8 cellular contexts compared by ENCODE assay signal in genomic region chr11:81644239-81644840, GRCh38.
DNase-seq lines count a peak whose midpoint lies in the region; ATAC-seq and TF ChIP-seq lines count a peak whose summit lies in the region.

No MANE protein-coding gene starts in this region.

- H3K27ac Mint-ChIP-seq in activated naive CD8-positive, alpha-beta T cell treated with anti-CD3 and anti-CD28 coated beads, Interleukin-2, amount 10 ng/mL, durations not matched to agents 7 days and 5 days, result no peak overlapping the region
- H3K27ac Mint-ChIP-seq in activated naive CD8-positive, alpha-beta T cell treated with anti-CD3 and anti-CD28 coated beads for 36 hours, result no peak overlapping the region
- no peak overlapping the region for H3K27ac Mint-ChIP-seq in activated T-helper 1 cell treated with anti-CD3 and anti-CD28 coated beads, Interleukin-12 subunit alpha, Interleukin-12 subunit beta, Interleukin-2, Interleukin-4 antibody, amounts not matched to agents 30 ng/mL and 10 ng/mL and 1 ng/mL, durations not matched to agents 14 hours and 24 hours and 36 hours

- H3K27me3 Mint-ChIP-seq in activated naive CD8-positive, alpha-beta T cell treated with anti-CD3 and anti-CD28 coated beads, Interleukin-2, amount 10 ng/mL, durations not matched to agents 7 days and 5 days, result peaks cover 30% of the 10 kb centered on the region
- H3K27me3 Mint-ChIP-seq in activated naive CD8-positive, alpha-beta T cell treated with anti-CD3 and anti-CD28 coated beads for 36 hours, result peaks cover 26% of the 10 kb centered on the region
- H3K27me3 Mint-ChIP-seq in activated T-helper 1 cell treated with anti-CD3 and anti-CD28 coated beads, Interleukin-12 subunit alpha, Interleukin-12 subunit beta, Interleukin-2, Interleukin-4 antibody, amounts not matched to agents 30 ng/mL and 10 ng/mL and 1 ng/mL, durations not matched to agents 14 hours and 24 hours and 36 hours (ENCODE audit: insufficient read depth), result peaks cover 8% of the 10 kb centered on the region

- POLR2A ChIA-PET in activated naive CD8-positive, alpha-beta T cell treated with anti-CD3 and anti-CD28 coated beads, Interleukin-2, amount 10 ng/mL, durations not matched to agents 7 days and 5 days (lab: Charles Lee), result no interaction called here

- H3K4me1 ChIP-seq in right lobe of liver, result no peaks in the 10 kb centered on the region

- intact Hi-C loops in right lobe of liver (cut with DNase I), result no loop called here
- intact Hi-C loops in activated T-helper 1 cell treated with anti-CD3 and anti-CD28 coated beads, Interleukin-12 subunit alpha, Interleukin-12 subunit beta, Interleukin-2, Interleukin-4 antibody, amounts not matched to agents 30 ng/mL and 10 ng/mL and 1 ng/mL, durations not matched to agents 14 hours and 24 hours and 36 hours (cut with micrococcal nuclease), result loop anchor here (1.0 kb wide), 3 partner anchors 393 to 1058 kb away; no protein-coding TSS in a partner anchor

- ATAC-seq in activated naive CD8-positive, alpha-beta T cell treated with anti-CD3 and anti-CD28 coated beads, Interleukin-2, amount 10 ng/mL, durations not matched to agents 7 days and 5 days (ENCODE audit: low read depth), result peak; percentile 58
- ATAC-seq in GM19455 (IDR thresholded peaks at IDR 0.05; ENCODE audit: unreplicated experiment) (peak; percentile 93), HG03378 (IDR thresholded peaks at IDR 0.05; ENCODE audit: unreplicated experiment) (peak; percentile 97), right lobe of liver (peak; percentile 85 to 95 (median 86))

- peak; percentile 70 for TF ChIP-seq CTCF in brain microvascular endothelial cell (IDR thresholded peaks at IDR 0.05; ENCODE audit: low read depth, low read length, missing control alignments)
- peak; percentile 66 to 74 (median 69) for TF ChIP-seq CTCF in right lobe of liver (IDR thresholded peaks at IDR 0.05)

- H3K27me3 ChIP-seq in brain microvascular endothelial cell (replicated peaks) (no peaks in the 10 kb centered on the region), right lobe of liver (no peaks in the 10 kb centered on the region)

- no peak for DNase-seq in activated naive CD8-positive, alpha-beta T cell treated with anti-CD3 and anti-CD28 coated beads, Interleukin-2, amount 10 ng/mL, durations not matched to agents 7 days and 5 days
- no peak for DNase-seq in activated naive CD8-positive, alpha-beta T cell treated with anti-CD3 and anti-CD28 coated beads for 36 hours
- DNase-seq in NCI-H748 (lab: John Stamatoyannopoulos, UW; ENCODE audit: unreplicated experiment) (peak; percentile 69), brain microvascular endothelial cell (peak; percentile 50), right lobe of liver (peak in 1 of 3 donors; percentile 19)
- no peak for DNase-seq in activated T-helper 1 cell treated with anti-CD3 and anti-CD28 coated beads, Interleukin-12 subunit alpha, Interleukin-12 subunit beta, Interleukin-2, Interleukin-4 antibody, amounts not matched to agents 30 ng/mL and 10 ng/mL and 1 ng/mL, durations not matched to agents 14 hours and 24 hours and 36 hours (ENCODE audit: low spot score)

- in situ Hi-C loops in brain microvascular endothelial cell (cut with HindIII; ENCODE audit: low pct_ligation_motif_present, low sequenced_read_pairs), result no loop called here

- no peak overlapping the region for H3K4me3 Mint-ChIP-seq in activated naive CD8-positive, alpha-beta T cell treated with anti-CD3 and anti-CD28 coated beads, Interleukin-2, amount 10 ng/mL, durations not matched to agents 7 days and 5 days
- no peak overlapping the region for H3K4me3 Mint-ChIP-seq in activated naive CD8-positive, alpha-beta T cell treated with anti-CD3 and anti-CD28 coated beads for 36 hours
- H3K4me3 Mint-ChIP-seq in activated T-helper 1 cell treated with anti-CD3 and anti-CD28 coated beads, Interleukin-12 subunit alpha, Interleukin-12 subunit beta, Interleukin-2, Interleukin-4 antibody, amounts not matched to agents 30 ng/mL and 10 ng/mL and 1 ng/mL, durations not matched to agents 14 hours and 24 hours and 36 hours, result no peak overlapping the region

- no peaks in the 10 kb centered on the region for H3K9me3 Mint-ChIP-seq in activated naive CD8-positive, alpha-beta T cell treated with anti-CD3 and anti-CD28 coated beads, Interleukin-2, amount 10 ng/mL, durations not matched to agents 7 days and 5 days
- H3K9me3 Mint-ChIP-seq in activated naive CD8-positive, alpha-beta T cell treated with anti-CD3 and anti-CD28 coated beads for 36 hours, result no peaks in the 10 kb centered on the region
- no peaks in the 10 kb centered on the region for H3K9me3 Mint-ChIP-seq in activated T-helper 1 cell treated with anti-CD3 and anti-CD28 coated beads, Interleukin-12 subunit alpha, Interleukin-12 subunit beta, Interleukin-2, Interleukin-4 antibody, amounts not matched to agents 30 ng/mL and 10 ng/mL and 1 ng/mL, durations not matched to agents 14 hours and 24 hours and 36 hours

- no peak overlapping the region for H3K4me3 ChIP-seq in brain microvascular endothelial cell (ENCODE audit: low read depth, low read length)
- H3K4me3 ChIP-seq in right lobe of liver, result no peak overlapping the region

- no peaks in the 10 kb centered on the region for H3K36me3 Mint-ChIP-seq in activated naive CD8-positive, alpha-beta T cell treated with anti-CD3 and anti-CD28 coated beads, Interleukin-2, amount 10 ng/mL, durations not matched to agents 7 days and 5 days
- no peaks in the 10 kb centered on the region for H3K36me3 Mint-ChIP-seq in activated naive CD8-positive, alpha-beta T cell treated with anti-CD3 and anti-CD28 coated beads for 36 hours
- no peaks in the 10 kb centered on the region for H3K36me3 Mint-ChIP-seq in activated T-helper 1 cell treated with anti-CD3 and anti-CD28 coated beads, Interleukin-12 subunit alpha, Interleukin-12 subunit beta, Interleukin-2, Interleukin-4 antibody, amounts not matched to agents 30 ng/mL and 10 ng/mL and 1 ng/mL, durations not matched to agents 14 hours and 24 hours and 36 hours (ENCODE audit: low read depth)

- TF ChIP-seq POLR2A in right lobe of liver (IDR thresholded peaks at IDR 0.05), result no peak

- no peaks in the 10 kb centered on the region for H3K4me1 Mint-ChIP-seq in activated naive CD8-positive, alpha-beta T cell treated with anti-CD3 and anti-CD28 coated beads, Interleukin-2, amount 10 ng/mL, durations not matched to agents 7 days and 5 days
- H3K4me1 Mint-ChIP-seq in activated naive CD8-positive, alpha-beta T cell treated with anti-CD3 and anti-CD28 coated beads for 36 hours, result peaks cover 2% of the 10 kb centered on the region
- peaks cover 4% of the 10 kb centered on the region for H3K4me1 Mint-ChIP-seq in activated T-helper 1 cell treated with anti-CD3 and anti-CD28 coated beads, Interleukin-12 subunit alpha, Interleukin-12 subunit beta, Interleukin-2, Interleukin-4 antibody, amounts not matched to agents 30 ng/mL and 10 ng/mL and 1 ng/mL, durations not matched to agents 14 hours and 24 hours and 36 hours (ENCODE audit: low read depth)

- H3K9me3 ChIP-seq in right lobe of liver, result no peaks in the 10 kb centered on the region

- 38% methylated on average over 1 of the region's 1 CpG for WGBS in right lobe of liver (ENCODE audit: insufficient coverage, low coverage, low lambda C conversion rate, missing lambda C conversion rate)

- no peaks in the 10 kb centered on the region for H3K36me3 ChIP-seq in brain microvascular endothelial cell (replicated peaks)
- H3K36me3 ChIP-seq in right lobe of liver, result no peaks in the 10 kb centered on the region

- H3K27ac ChIP-seq in brain microvascular endothelial cell, result no peak overlapping the region
- H3K27ac ChIP-seq in right lobe of liver, result no peak overlapping the region

Comparison
In these comparisons a context has a peak if more than half of its experiments do, and no peak if none do; other contexts are left out.
1. DNase-seq: peak in NCI-H748 (single experiment) and brain microvascular endothelial cell (single experiment); none in activated naive CD8-positive, alpha-beta T cell treated with anti-CD3 and anti-CD28 coated beads, Interleukin-2, amount 10 ng/mL, durations not matched to agents 7 days and 5 days (single experiment), activated naive CD8-positive, alpha-beta T cell treated with anti-CD3 and anti-CD28 coated beads for 36 hours (single experiment) and activated T-helper 1 cell treated with anti-CD3 and anti-CD28 coated beads, Interleukin-12 subunit alpha, Interleukin-12 subunit beta, Interleukin-2, Interleukin-4 antibody, amounts not matched to agents 30 ng/mL and 10 ng/mL and 1 ng/mL, durations not matched to agents 14 hours and 24 hours and 36 hours (single experiment).
2. Peak in every context shown above with its lines, with median percentiles within 50 percentile points of each other: ATAC-seq.